In genomic region chr11:129960216-129961214, GRCh38 we compare ENCODE assay signal across 8 cellular contexts. TPM values are rescaled to one million over a fixed set of nuclear protein-coding genes. Genes with fewer than 3 reads are reported as not detected.
A peak's percentile ranks its signal among the peaks of the same experiment; 100 is the strongest.
DNase-seq lines count a peak whose midpoint lies in the region; ATAC-seq and TF ChIP-seq lines count a peak whose summit lies in the region.

No MANE protein-coding gene starts in this region.

- no peak for DNase-seq in activated CD4-positive, CD25-positive, alpha-beta regulatory T cell treated with anti-CD3 and anti-CD28 coated beads, Interleukin-2, amount 50 U/mL, for 72 hours
- DNase-seq in NCI-H460 (ENCODE audit: extremely low read depth, low read depth), result peak; percentile 16
- DNase-seq in glomerular endothelial cell (ENCODE audit: extremely low read depth, low read depth, low spot score), result peak; percentile 29
- no peak for DNase-seq in SHP77 treated with DMSO at 0.1 percent for 48 hours (lab: John Stamatoyannopoulos, UW)
- no peak for DNase-seq in WTC11 (ENCODE audit: low spot score)
- no peak for DNase-seq in GM19238 (ENCODE audit: insufficient read length, low spot score)

- H3K4me3 Mint-ChIP-seq in WTC11, result no peak overlapping the region

- no peaks in the 10 kb centered on the region for H3K9me3 Mint-ChIP-seq in WTC11

- CTCF ChIA-PET in WTC11 (lab: Charles Lee), result interaction anchor here (1.4 to 2.0 kb wide), 2 partner anchors 172 to 186 kb away, joined by 3 to 6 read pairs; no protein-coding TSS in a partner anchor

- ATAC-seq in activated CD4-positive, CD25-positive, alpha-beta regulatory T cell treated with anti-CD3 and anti-CD28 coated beads, Interleukin-2, amount 50 U/mL, for 24 hours, result peak; percentile 90 to 94
- peak; percentile 78 for ATAC-seq in HG02571 (IDR thresholded peaks at IDR 0.05; ENCODE audit: unreplicated experiment)
- ATAC-seq in WTC11, result no peak

- H3K27ac Mint-ChIP-seq in WTC11, result no peak overlapping the region

- H3K4me1 Mint-ChIP-seq in WTC11, result no peaks in the 10 kb centered on the region

- no peak for TF ChIP-seq CTCF in WTC11 (IDR thresholded peaks at IDR 0.05)

- H3K27me3 Mint-ChIP-seq in WTC11 (ENCODE audit: low read depth), result no peaks in the 10 kb centered on the region

- H3K36me3 Mint-ChIP-seq in WTC11, result peaks cover 23% of the 10 kb centered on the region

- POLR2A ChIA-PET in WTC11 (lab: Charles Lee), result no interaction called here

TF ChIP-seq in WTC11, 78 proteins besides CTCF, POLR2A, EP300 and RAD21:
- TF ChIP-seq, protein P1, sequence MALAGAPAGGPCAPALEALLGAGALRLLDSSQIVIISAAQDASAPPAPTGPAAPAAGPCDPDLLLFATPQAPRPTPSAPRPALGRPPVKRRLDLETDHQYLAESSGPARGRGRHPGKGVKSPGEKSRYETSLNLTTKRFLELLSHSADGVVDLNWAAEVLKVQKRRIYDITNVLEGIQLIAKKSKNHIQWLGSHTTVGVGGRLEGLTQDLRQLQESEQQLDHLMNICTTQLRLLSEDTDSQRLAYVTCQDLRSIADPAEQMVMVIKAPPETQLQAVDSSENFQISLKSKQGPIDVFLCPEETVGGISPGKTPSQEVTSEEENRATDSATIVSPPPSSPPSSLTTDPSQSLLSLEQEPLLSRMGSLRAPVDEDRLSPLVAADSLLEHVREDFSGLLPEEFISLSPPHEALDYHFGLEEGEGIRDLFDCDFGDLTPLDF (CRISPR knock-in tag; IDR thresholded peaks at IDR 0.05), result no peak
- TF ChIP-seq USF1 (CRISPR knock-in tag; IDR thresholded peaks at IDR 0.05) (no peak), ZNF396 (CRISPR knock-in tag; IDR thresholded peaks at IDR 0.05; ENCODE audit: borderline replicate concordance) (no peak), NR3C1 (CRISPR knock-in tag; conservative IDR thresholded peaks at IDR 0.05; ENCODE audit: low read depth) (no peak), IRF1 (CRISPR knock-in tag; IDR thresholded peaks at IDR 0.05) (no peak), ZNF263 (CRISPR knock-in tag; IDR thresholded peaks at IDR 0.05; ENCODE audit: low read depth) (no peak), GRHL2 (CRISPR knock-in tag; IDR thresholded peaks at IDR 0.05; ENCODE audit: insufficient replicate concordance, severe bottlenecking) (no peak), CREB1 (CRISPR knock-in tag; IDR thresholded peaks at IDR 0.05) (no peak), TEAD1 (CRISPR knock-in tag; IDR thresholded peaks at IDR 0.05) (no peak), SOX15 (CRISPR knock-in tag; IDR thresholded peaks at IDR 0.05) (no peak), NFE2L1 (CRISPR knock-in tag; IDR thresholded peaks at IDR 0.05) (no peak), TEAD4 (CRISPR knock-in tag; IDR thresholded peaks at IDR 0.05) (no peak), OVOL2 (CRISPR knock-in tag; IDR thresholded peaks at IDR 0.05; ENCODE audit: borderline replicate concordance) (no peak), ZNF416 (CRISPR knock-in tag; IDR thresholded peaks at IDR 0.05) (no peak), RORB (CRISPR knock-in tag; IDR thresholded peaks at IDR 0.05) (no peak), JAZF1 (CRISPR knock-in tag; IDR thresholded peaks at IDR 0.05) (no peak), ZNF138 (CRISPR knock-in tag; conservative IDR thresholded peaks at IDR 0.05) (no peak)
- TF ChIP-seq, protein P2, sequence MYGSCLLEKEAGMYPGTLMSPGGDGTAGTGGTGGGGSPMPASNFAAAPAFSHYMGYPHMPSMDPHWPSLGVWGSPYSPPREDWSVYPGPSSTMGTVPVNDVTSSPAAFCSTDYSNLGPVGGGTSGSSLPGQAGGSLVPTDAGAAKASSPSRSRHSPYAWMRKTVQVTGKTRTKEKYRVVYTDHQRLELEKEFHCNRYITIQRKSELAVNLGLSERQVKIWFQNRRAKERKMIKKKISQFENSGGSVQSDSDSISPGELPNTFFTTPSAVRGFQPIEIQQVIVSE (CRISPR knock-in tag; IDR thresholded peaks at IDR 0.05; ENCODE audit: borderline replicate concordance), result no peak

RNA-seq across cellular contexts. Expression of gene PRDM10, which starts 42.1 kb away (rescaled TPM):
- 3.9 and 4.8 TPM in 2 replicates for total RNA-seq in NCI-H460 (2014; rRNA removed; shearing (Covaris generic))
- 4.5 and 7.2 TPM in 2 replicates for polyA plus RNA-seq in NCI-H460 (2014; cell fraction: nucleus; rRNA removed)
- total RNA-seq in glomerular endothelial cell (7.0 and 7.9 TPM in 2 replicates), WTC11 (2021) (15.8 to 18.9 TPM (median 17.9 TPM) in 3 replicates)

Comparison
In these comparisons a context has a peak if more than half of its experiments do, and no peak if none do; other contexts are left out.
1. DNase-seq: peak in NCI-H460 (single experiment) and glomerular endothelial cell (single experiment); none in activated CD4-positive, CD25-positive, alpha-beta regulatory T cell treated with anti-CD3 and anti-CD28 coated beads, Interleukin-2, amount 50 U/mL, for 72 hours (single experiment), SHP77 treated with DMSO at 0.1 percent for 48 hours (single experiment), WTC11 (single experiment) and GM19238 (single experiment).